ENCODE assay signal across 1 cellular context in genomic region chr2:84879595-84880394, GRCh38.
TF ChIP-seq lines count a peak whose summit lies in the region.

No MANE protein-coding gene starts in this region.

TF ChIP-seq in HepG2, 621 proteins besides CTCF, POLR2A, EP300 and RAD21:
- TF ChIP-seq EHMT2 (IDR thresholded peaks at IDR 0.05; ENCODE audit: borderline replicate concordance, low read depth, low read length) (no peak), ZBTB33 (CRISPR knock-in tag; IDR thresholded peaks at IDR 0.05) (peak; percentile 38; the same call in 1 of the 2 replicates)
